Comparison of ENCODE assay signal across 1 cellular context in the genomic region with DNA sequence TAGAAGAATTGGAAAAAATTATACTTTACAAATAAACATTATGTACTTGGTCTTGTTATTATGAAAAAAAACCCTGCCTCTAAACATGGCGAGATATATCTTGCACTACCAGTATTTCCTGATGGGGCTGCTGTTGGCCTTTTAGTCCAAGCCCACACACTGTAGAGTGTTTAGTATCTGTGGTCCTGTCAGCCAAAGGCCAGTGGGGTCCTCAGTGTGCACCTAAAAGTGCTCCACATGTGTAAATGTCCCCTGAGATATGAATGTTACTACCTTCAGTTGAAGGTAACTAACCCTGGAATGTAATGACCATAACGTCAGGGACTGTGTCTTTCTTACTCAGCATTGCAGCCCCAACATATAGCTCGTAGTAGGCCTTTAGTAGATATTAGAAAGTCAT.
TF ChIP-seq lines count a peak whose summit lies in the region.

No MANE protein-coding gene starts in this region.

TF ChIP-seq in HepG2, 621 proteins besides CTCF, POLR2A, EP300 and RAD21 (continued from another document):
- TF ChIP-seq, protein P1, sequence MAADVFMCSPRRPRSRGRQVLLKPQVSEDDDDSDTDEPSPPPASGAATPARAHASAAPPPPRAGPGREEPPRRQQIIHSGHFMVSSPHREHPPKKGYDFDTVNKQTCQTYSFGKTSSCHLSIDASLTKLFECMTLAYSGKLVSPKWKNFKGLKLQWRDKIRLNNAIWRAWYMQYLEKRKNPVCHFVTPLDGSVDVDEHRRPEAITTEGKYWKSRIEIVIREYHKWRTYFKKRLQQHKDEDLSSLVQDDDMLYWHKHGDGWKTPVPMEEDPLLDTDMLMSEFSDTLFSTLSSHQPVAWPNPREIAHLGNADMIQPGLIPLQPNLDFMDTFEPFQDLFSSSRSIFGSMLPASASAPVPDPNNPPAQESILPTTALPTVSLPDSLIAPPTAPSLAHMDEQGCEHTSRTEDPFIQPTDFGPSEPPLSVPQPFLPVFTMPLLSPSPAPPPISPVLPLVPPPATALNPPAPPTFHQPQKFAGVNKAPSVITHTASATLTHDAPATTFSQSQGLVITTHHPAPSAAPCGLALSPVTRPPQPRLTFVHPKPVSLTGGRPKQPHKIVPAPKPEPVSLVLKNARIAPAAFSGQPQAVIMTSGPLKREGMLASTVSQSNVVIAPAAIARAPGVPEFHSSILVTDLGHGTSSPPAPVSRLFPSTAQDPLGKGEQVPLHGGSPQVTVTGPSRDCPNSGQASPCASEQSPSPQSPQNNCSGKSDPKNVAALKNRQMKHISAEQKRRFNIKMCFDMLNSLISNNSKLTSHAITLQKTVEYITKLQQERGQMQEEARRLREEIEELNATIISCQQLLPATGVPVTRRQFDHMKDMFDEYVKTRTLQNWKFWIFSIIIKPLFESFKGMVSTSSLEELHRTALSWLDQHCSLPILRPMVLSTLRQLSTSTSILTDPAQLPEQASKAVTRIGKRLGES (CRISPR knock-in tag; IDR thresholded peaks at IDR 0.05; ENCODE audit: borderline replicate concordance): no peak
- TF ChIP-seq, protein P2, sequence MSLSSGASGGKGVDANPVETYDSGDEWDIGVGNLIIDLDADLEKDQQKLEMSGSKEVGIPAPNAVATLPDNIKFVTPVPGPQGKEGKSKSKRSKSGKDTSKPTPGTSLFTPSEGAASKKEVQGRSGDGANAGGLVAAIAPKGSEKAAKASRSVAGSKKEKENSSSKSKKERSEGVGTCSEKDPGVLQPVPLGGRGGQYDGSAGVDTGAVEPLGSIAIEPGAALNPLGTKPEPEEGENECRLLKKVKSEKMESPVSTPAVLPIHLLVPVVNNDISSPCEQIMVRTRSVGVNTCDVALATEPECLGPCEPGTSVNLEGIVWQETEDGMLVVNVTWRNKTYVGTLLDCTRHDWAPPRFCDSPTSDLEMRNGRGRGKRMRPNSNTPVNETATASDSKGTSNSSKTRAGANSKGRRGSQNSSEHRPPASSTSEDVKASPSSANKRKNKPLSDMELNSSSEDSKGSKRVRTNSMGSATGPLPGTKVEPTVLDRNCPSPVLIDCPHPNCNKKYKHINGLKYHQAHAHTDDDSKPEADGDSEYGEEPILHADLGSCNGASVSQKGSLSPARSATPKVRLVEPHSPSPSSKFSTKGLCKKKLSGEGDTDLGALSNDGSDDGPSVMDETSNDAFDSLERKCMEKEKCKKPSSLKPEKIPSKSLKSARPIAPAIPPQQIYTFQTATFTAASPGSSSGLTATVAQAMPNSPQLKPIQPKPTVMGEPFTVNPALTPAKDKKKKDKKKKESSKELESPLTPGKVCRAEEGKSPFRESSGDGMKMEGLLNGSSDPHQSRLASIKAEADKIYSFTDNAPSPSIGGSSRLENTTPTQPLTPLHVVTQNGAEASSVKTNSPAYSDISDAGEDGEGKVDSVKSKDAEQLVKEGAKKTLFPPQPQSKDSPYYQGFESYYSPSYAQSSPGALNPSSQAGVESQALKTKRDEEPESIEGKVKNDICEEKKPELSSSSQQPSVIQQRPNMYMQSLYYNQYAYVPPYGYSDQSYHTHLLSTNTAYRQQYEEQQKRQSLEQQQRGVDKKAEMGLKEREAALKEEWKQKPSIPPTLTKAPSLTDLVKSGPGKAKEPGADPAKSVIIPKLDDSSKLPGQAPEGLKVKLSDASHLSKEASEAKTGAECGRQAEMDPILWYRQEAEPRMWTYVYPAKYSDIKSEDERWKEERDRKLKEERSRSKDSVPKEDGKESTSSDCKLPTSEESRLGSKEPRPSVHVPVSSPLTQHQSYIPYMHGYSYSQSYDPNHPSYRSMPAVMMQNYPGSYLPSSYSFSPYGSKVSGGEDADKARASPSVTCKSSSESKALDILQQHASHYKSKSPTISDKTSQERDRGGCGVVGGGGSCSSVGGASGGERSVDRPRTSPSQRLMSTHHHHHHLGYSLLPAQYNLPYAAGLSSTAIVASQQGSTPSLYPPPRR (CRISPR knock-in tag; IDR thresholded peaks at IDR 0.05; ENCODE audit: borderline replicate concordance): no peak
- TF ChIP-seq JUNB (CRISPR knock-in tag; IDR thresholded peaks at IDR 0.05; ENCODE audit: borderline replicate concordance) (no peak), ZNF577 (CRISPR knock-in tag; IDR thresholded peaks at IDR 0.05; ENCODE audit: borderline replicate concordance, low read depth) (no peak), ZBTB21 (CRISPR knock-in tag; IDR thresholded peaks at IDR 0.05) (no peak), ESRRA (CRISPR knock-in tag; IDR thresholded peaks at IDR 0.05; ENCODE audit: low read depth) (no peak), ZNF232 (CRISPR knock-in tag; IDR thresholded peaks at IDR 0.05; ENCODE audit: borderline replicate concordance) (no peak), CC2D1A (CRISPR knock-in tag; IDR thresholded peaks at IDR 0.05) (no peak), FLYWCH1 (CRISPR knock-in tag; IDR thresholded peaks at IDR 0.05) (no peak), THAP11 (CRISPR knock-in tag; IDR thresholded peaks at IDR 0.05) (0 out of 2 replicates have a peak, but pooled peaks have one; percentile 10), NR3C1 (CRISPR knock-in tag; IDR thresholded peaks at IDR 0.05) (no peak), IRX3 (CRISPR knock-in tag; IDR thresholded peaks at IDR 0.05; ENCODE audit: borderline replicate concordance, low read depth) (no peak), ZFP36L1 (CRISPR knock-in tag; IDR thresholded peaks at IDR 0.05) (no peak), ZFP37 (CRISPR knock-in tag; IDR thresholded peaks at IDR 0.05; ENCODE audit: borderline replicate concordance) (no peak), ZNF20 (CRISPR knock-in tag; IDR thresholded peaks at IDR 0.05) (no peak), KLF6 (CRISPR knock-in tag; IDR thresholded peaks at IDR 0.05) (no peak), RFXANK (CRISPR knock-in tag; IDR thresholded peaks at IDR 0.05) (no peak), FIP1L1 (IDR thresholded peaks at IDR 0.05; ENCODE audit: borderline replicate concordance, insufficient read depth, low read depth, low read length) (no peak), AHR (CRISPR knock-in tag; IDR thresholded peaks at IDR 0.05) (no peak)
- TF ChIP-seq, protein P3, sequence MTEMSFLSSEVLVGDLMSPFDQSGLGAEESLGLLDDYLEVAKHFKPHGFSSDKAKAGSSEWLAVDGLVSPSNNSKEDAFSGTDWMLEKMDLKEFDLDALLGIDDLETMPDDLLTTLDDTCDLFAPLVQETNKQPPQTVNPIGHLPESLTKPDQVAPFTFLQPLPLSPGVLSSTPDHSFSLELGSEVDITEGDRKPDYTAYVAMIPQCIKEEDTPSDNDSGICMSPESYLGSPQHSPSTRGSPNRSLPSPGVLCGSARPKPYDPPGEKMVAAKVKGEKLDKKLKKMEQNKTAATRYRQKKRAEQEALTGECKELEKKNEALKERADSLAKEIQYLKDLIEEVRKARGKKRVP (CRISPR knock-in tag; IDR thresholded peaks at IDR 0.05): 0 out of 4 replicates have a peak, but pooled peaks of 1 of the 2 experiments have one; percentile 1
- TF ChIP-seq, protein P4, sequence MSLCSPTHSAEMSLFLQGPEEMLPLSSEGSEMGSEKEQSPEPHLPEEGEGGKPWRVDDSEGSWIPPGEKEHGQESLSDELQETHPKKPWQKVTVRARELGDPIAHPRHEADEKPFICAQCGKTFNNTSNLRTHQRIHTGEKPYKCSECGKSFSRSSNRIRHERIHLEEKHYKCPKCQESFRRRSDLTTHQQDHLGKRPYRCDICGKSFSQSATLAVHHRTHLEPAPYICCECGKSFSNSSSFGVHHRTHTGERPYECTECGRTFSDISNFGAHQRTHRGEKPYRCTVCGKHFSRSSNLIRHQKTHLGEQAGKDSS (CRISPR knock-in tag; IDR thresholded peaks at IDR 0.05; ENCODE audit: borderline replicate concordance, low read depth): 0 out of 2 replicates have a peak, but pooled peaks have one; percentile 38
- TF ChIP-seq, protein P5, sequence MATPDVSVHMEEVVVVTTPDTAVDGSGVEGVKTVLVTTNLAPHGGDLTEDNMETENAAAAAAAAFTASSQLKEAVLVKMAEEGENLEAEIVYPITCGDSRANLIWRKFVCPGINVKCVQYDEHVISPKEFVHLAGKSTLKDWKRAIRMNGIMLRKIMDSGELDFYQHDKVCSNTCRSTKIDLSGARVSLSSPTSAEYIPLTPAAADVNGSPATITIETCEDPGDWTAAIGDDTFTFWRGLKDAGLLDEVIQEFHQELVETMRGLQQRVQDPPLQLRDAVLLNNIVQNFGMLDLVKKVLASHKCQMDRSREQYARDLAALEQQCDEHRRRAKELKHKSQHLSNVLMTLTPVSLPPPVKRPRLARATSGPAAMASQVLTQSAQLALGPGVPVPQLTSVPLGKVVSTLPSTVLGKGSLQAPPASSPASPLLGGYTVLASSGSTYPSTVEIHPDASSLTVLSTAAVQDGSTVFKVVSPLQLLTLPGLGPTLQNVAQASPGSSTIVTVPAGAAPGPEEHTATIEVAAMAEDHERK (CRISPR knock-in tag; IDR thresholded peaks at IDR 0.05; ENCODE audit: low read depth): no peak
- TF ChIP-seq, protein P6, sequence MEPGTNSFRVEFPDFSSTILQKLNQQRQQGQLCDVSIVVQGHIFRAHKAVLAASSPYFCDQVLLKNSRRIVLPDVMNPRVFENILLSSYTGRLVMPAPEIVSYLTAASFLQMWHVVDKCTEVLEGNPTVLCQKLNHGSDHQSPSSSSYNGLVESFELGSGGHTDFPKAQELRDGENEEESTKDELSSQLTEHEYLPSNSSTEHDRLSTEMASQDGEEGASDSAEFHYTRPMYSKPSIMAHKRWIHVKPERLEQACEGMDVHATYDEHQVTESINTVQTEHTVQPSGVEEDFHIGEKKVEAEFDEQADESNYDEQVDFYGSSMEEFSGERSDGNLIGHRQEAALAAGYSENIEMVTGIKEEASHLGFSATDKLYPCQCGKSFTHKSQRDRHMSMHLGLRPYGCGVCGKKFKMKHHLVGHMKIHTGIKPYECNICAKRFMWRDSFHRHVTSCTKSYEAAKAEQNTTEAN (CRISPR knock-in tag; conservative IDR thresholded peaks at IDR 0.05): 0 out of 2 replicates have a peak, but pooled peaks have one; percentile 59
- TF ChIP-seq, protein P7, sequence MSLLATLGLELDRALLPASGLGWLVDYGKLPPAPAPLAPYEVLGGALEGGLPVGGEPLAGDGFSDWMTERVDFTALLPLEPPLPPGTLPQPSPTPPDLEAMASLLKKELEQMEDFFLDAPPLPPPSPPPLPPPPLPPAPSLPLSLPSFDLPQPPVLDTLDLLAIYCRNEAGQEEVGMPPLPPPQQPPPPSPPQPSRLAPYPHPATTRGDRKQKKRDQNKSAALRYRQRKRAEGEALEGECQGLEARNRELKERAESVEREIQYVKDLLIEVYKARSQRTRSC (CRISPR knock-in tag; IDR thresholded peaks at IDR 0.05; ENCODE audit: low read depth): no peak
- TF ChIP-seq, protein P8, sequence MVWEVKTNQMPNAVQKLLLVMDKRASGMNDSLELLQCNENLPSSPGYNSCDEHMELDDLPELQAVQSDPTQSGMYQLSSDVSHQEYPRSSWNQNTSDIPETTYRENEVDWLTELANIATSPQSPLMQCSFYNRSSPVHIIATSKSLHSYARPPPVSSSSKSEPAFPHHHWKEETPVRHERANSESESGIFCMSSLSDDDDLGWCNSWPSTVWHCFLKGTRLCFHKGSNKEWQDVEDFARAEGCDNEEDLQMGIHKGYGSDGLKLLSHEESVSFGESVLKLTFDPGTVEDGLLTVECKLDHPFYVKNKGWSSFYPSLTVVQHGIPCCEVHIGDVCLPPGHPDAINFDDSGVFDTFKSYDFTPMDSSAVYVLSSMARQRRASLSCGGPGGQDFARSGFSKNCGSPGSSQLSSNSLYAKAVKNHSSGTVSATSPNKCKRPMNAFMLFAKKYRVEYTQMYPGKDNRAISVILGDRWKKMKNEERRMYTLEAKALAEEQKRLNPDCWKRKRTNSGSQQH (CRISPR knock-in tag; IDR thresholded peaks at IDR 0.05; ENCODE audit: low read depth): no peak
